ENCODE assay signal across 14 cellular contexts in genomic region chr6:6728169-6728941, GRCh38.
"Had no signal": no experiment of that assay in that cellular context is flagged by ENCODE, and none has a peak within 500 bp of the region (broad histone marks: within the 10 kb centered on the region; RNA-seq: fewer than 3 reads in every experiment).

No MANE protein-coding gene starts in this region.

- H3K9me3 Mint-ChIP-seq: activated CD4-positive, alpha-beta memory T cell treated with anti-CD3 and anti-CD28 coated beads, Interleukin-2, amount 10 ng/mL, durations not matched to agents 7 days and 5 days; activated naive CD4-positive, alpha-beta T cell treated with anti-CD3 and anti-CD28 coated beads, Interleukin-2, amount 50 U/mL, for 24 hours; naive thymus-derived CD8-positive, alpha-beta T cell had no signal

- DNase-seq: activated CD4-positive, alpha-beta memory T cell treated with anti-CD3 and anti-CD28 coated beads, Interleukin-2, amount 10 ng/mL, durations not matched to agents 7 days and 5 days; activated effector memory CD4-positive, alpha-beta T cell treated with anti-CD3 and anti-CD28 coated beads, Interleukin-2, amount 50 U/mL, for 16 hours; activated T-cell treated with anti-CD3 and anti-CD28 coated beads, Interleukin-2, amount 50 U/mL, for 48 hours; adrenal gland; heart right ventricle; mucosa of descending colon; naive thymus-derived CD8-positive, alpha-beta T cell; nucleus accumbens; posterior cingulate gyrus; stimulated activated CD4-positive, alpha-beta T cell treated with anti-CD3 and anti-CD28 coated beads, Interleukin-4, amount 100 ng/mL, for 24 hours; stimulated activated naive CD4-positive, alpha-beta T cell; T-helper 1 cell had no signal

- ATAC-seq: gastroesophageal sphincter; heart right ventricle; mucosa of descending colon; naive thymus-derived CD8-positive, alpha-beta T cell had no signal

- H3K4me3 Mint-ChIP-seq: activated CD4-positive, alpha-beta memory T cell treated with anti-CD3 and anti-CD28 coated beads, Interleukin-2, amount 10 ng/mL, durations not matched to agents 7 days and 5 days; activated naive CD4-positive, alpha-beta T cell treated with anti-CD3 and anti-CD28 coated beads, Interleukin-2, amount 50 U/mL, for 24 hours; naive thymus-derived CD8-positive, alpha-beta T cell had no signal

- H3K27me3 Mint-ChIP-seq: activated naive CD4-positive, alpha-beta T cell treated with anti-CD3 and anti-CD28 coated beads, Interleukin-2, amount 50 U/mL, for 24 hours had no signal

- H3K27ac Mint-ChIP-seq: activated CD4-positive, alpha-beta memory T cell treated with anti-CD3 and anti-CD28 coated beads, Interleukin-2, amount 10 ng/mL, durations not matched to agents 7 days and 5 days; activated naive CD4-positive, alpha-beta T cell treated with anti-CD3 and anti-CD28 coated beads, Interleukin-2, amount 50 U/mL, for 24 hours; naive thymus-derived CD8-positive, alpha-beta T cell had no signal

- H3K9me3 ChIP-seq: adrenal gland, gastroesophageal sphincter, heart right ventricle, mucosa of descending colon had no signal

- H3K36me3 ChIP-seq: adrenal gland, gastroesophageal sphincter, heart right ventricle had no signal

- H3K36me3 Mint-ChIP-seq: activated naive CD4-positive, alpha-beta T cell treated with anti-CD3 and anti-CD28 coated beads, Interleukin-2, amount 50 U/mL, for 24 hours; naive thymus-derived CD8-positive, alpha-beta T cell had no signal

- H3K4me3 ChIP-seq: adrenal gland, gastroesophageal sphincter, heart right ventricle, mucosa of descending colon had no signal

- H3K27ac ChIP-seq: adrenal gland, gastroesophageal sphincter, heart right ventricle had no signal
